ENCODE assay signal across 15 cellular contexts in genomic region chr20:62243906-62244515, GRCh38. TPM values are rescaled to one million over a fixed set of nuclear protein-coding genes. Genes with fewer than 3 reads are reported as not detected.
"Had no signal": no experiment of that assay in that cellular context is flagged by ENCODE, and none has a peak within 500 bp of the region (broad histone marks: within the 10 kb centered on the region; RNA-seq: fewer than 3 reads in every experiment).

No MANE protein-coding gene starts in this region.

- H3K9me3 Mint-ChIP-seq: activated T-helper 17 cell treated with anti-CD3 and anti-CD28 coated beads, Interleukin-2, amount 50 U/mL, for 72 hours; neural crest cell; stimulated activated memory B cell treated with anti-CD40 and anti-IgM and Interleukin-4, amounts not matched to agents 10 μg/mL and 1 μg/mL and 100 μg/mL, for 72 hours; T-helper 2 cell treated with Interferon-gamma antibody and Interleukin-4, amounts not matched to agents 5 μg/mL and 100 μg/mL, for 36 hours had no signal

- H3K27ac Mint-ChIP-seq: activated CD4-positive, alpha-beta T cell treated with anti-CD3 and anti-CD28 coated beads for 36 hours; activated T-helper 17 cell treated with anti-CD3 and anti-CD28 coated beads, Interleukin-2, amount 50 U/mL, for 72 hours; T-helper 2 cell treated with Interferon-gamma antibody and Interleukin-4, amounts not matched to agents 5 μg/mL and 100 μg/mL, for 36 hours had no signal

- H3K4me3 Mint-ChIP-seq: activated CD4-positive, alpha-beta T cell treated with anti-CD3 and anti-CD28 coated beads for 36 hours; activated naive CD8-positive, alpha-beta T cell; activated T-helper 17 cell treated with anti-CD3 and anti-CD28 coated beads, Interleukin-2, amount 50 U/mL, for 72 hours; neural crest cell; stimulated activated memory B cell treated with anti-CD40 and anti-IgM and Interleukin-4, amounts not matched to agents 10 μg/mL and 1 μg/mL and 100 μg/mL, for 72 hours; T-helper 2 cell treated with Interferon-gamma antibody and Interleukin-4, amounts not matched to agents 5 μg/mL and 100 μg/mL, for 36 hours had no signal

- H3K4me3 ChIP-seq: left lung, ovary, SJCRH30, upper lobe of right lung had no signal

- H3K27ac ChIP-seq: left lung, ovary, SJCRH30, upper lobe of right lung had no signal

- H3K27me3 ChIP-seq: left lung, ovary, SJCRH30, upper lobe of right lung had no signal

- H3K27me3 Mint-ChIP-seq: activated CD4-positive, alpha-beta T cell treated with anti-CD3 and anti-CD28 coated beads for 36 hours; activated naive CD8-positive, alpha-beta T cell; activated T-helper 17 cell treated with anti-CD3 and anti-CD28 coated beads, Interleukin-2, amount 50 U/mL, for 72 hours; stimulated activated memory B cell treated with anti-CD40 and anti-IgM and Interleukin-4, amounts not matched to agents 10 μg/mL and 1 μg/mL and 100 μg/mL, for 72 hours had no signal

- H3K36me3 Mint-ChIP-seq: activated naive CD8-positive, alpha-beta T cell had no signal

- H3K36me3 ChIP-seq: ovary, SJCRH30 had no signal

- ATAC-seq: activated CD4-positive, alpha-beta T cell treated with anti-CD3 and anti-CD28 coated beads for 36 hours; activated T-helper 17 cell treated with anti-CD3 and anti-CD28 coated beads, Interleukin-2, amount 50 U/mL, for 72 hours; esophagus mucosa; stimulated activated memory B cell treated with anti-CD40 and anti-IgM and Interleukin-4, amounts not matched to agents 10 μg/mL and 1 μg/mL and 100 μg/mL, for 72 hours had no signal

- DNase-seq: activated CD4-positive, alpha-beta T cell treated with anti-CD3 and anti-CD28 coated beads for 36 hours; anterior cingulate cortex; ovary; retina; SJCRH30; upper lobe of right lung had no signal

- H3K9me3 ChIP-seq: left lung, ovary, SJCRH30, upper lobe of right lung had no signal

RNA-seq across cellular contexts. Expression of gene HRH3, which starts 23.9 kb away (rescaled TPM):
- total RNA-seq: activated CD4-positive, alpha-beta T cell treated with anti-CD3 and anti-CD28 coated beads for 36 hours; activated T-helper 17 cell treated with anti-CD3 and anti-CD28 coated beads, Interleukin-2, amount 50 U/mL, for 72 hours; bronchial epithelial cell; esophagus mucosa; left lung; mesenteric fat pad; ovary; SJCRH30; upper lobe of right lung had no signal
- polyA plus RNA-seq: ovary had no signal
